In genomic region chr1:234222561-234223280, GRCh38 we compare ENCODE assay signal across 18 cellular contexts.
DNase-seq lines count a peak whose midpoint lies in the region; ATAC-seq, FAIRE-seq and TF ChIP-seq lines count a peak whose summit lies in the region.
"Had no signal": no experiment of that assay in that cellular context is flagged by ENCODE, and none has a peak within 500 bp of the region (broad histone marks: within the 10 kb centered on the region; RNA-seq: fewer than 3 reads in every experiment).

No MANE protein-coding gene starts in this region.

- no peaks in the 10 kb centered on the region for H3K79me2 ChIP-seq in PC-3 (ENCODE audit: low read length)

- CTCF ChIA-PET in PC-3 (lab: Charles Lee), result no interaction called here

- H3K27me3 ChIP-seq in PC-3 (ENCODE audit: low read length) (no peaks in the 10 kb centered on the region), endodermal cell (ENCODE audit: control insufficient read depth, insufficient read depth, low read length, poor library complexity, severe bottlenecking) (no peaks in the 10 kb centered on the region), BE2C (peaks cover 6% of the 10 kb centered on the region)

- no peak overlapping the region for H3K27ac ChIP-seq in PC-3 (ENCODE audit: low read length)
- H3K27ac ChIP-seq in endodermal cell (ENCODE audit: low read depth, low read length), result no peak overlapping the region
- H3K27ac ChIP-seq: BLaER1 treated with 17β-estradiol and CSF1 and Interleukin-3, amounts not matched to agents 10 nM and 100 nM; PC-9 had no signal

- no peaks in the 10 kb centered on the region for H4K20me1 ChIP-seq in PC-3 (ENCODE audit: low read length)
- H4K20me1 ChIP-seq: BLaER1 treated with 17β-estradiol and CSF1 and Interleukin-3, amounts not matched to agents 10 nM and 100 nM had no signal

- no peak for TF ChIP-seq POLR2A in H54 (IDR thresholded peaks at IDR 0.05; ENCODE audit: low read depth, low read length)

- no peak for FAIRE-seq in H54 (lab: Jason Lieb, UNC)
- FAIRE-seq: G401.6, GM12891 had no signal

- H3K4me1 ChIP-seq in PC-3 (ENCODE audit: insufficient read depth, low read length), result no peaks in the 10 kb centered on the region
- H3K4me1 ChIP-seq in endodermal cell (ENCODE audit: control insufficient read depth, insufficient read depth, low read length), result peaks cover 10% of the 10 kb centered on the region
- no peaks in the 10 kb centered on the region for H3K4me1 ChIP-seq in BE2C
- H3K4me1 ChIP-seq: BLaER1 treated with 17β-estradiol and CSF1 and Interleukin-3, amounts not matched to agents 10 nM and 100 nM had no signal

- ATAC-seq in PC-3, result peak; percentile 42; the same call in 1 of the 2 replicates
- ATAC-seq in HG02840 (IDR thresholded peaks at IDR 0.05; ENCODE audit: low FRiP score, unreplicated experiment), result no peak

- no peaks in the 10 kb centered on the region for H3F3A ChIP-seq in PC-3 (ENCODE audit: low read length, unreplicated experiment)

- no peak overlapping the region for H3K27ac Mint-ChIP-seq in endodermal cell

- no TSS peak for BruUV-seq in PC-3 (replicated peaks; lab: Mats Ljungman, UMichigan)

- H3K4me3 ChIP-seq in PC-3 (ENCODE audit: low read length) (no peak overlapping the region), endodermal cell (ENCODE audit: low read length) (peak overlapping the region; percentile 13), BE2C (ENCODE audit: low read depth, low read length) (no peak overlapping the region)
- H3K4me3 ChIP-seq: BLaER1 treated with 17β-estradiol and CSF1 and Interleukin-3, amounts not matched to agents 10 nM and 100 nM; PC-9 had no signal

- TF ChIP-seq CTCF in PC-3 (conservative IDR thresholded peaks at IDR 0.05; ENCODE audit: low read depth, low read length), result no peak
- TF ChIP-seq CTCF in endodermal cell (conservative IDR thresholded peaks at IDR 0.05), result no peak
- TF ChIP-seq CTCF in BE2C (IDR thresholded peaks at IDR 0.05; ENCODE audit: low read depth, low read length), result no peak

- no peak overlapping the region for H3K4me2 ChIP-seq in PC-3 (ENCODE audit: low read length)
- H3K4me2 ChIP-seq: BLaER1 treated with 17β-estradiol and CSF1 and Interleukin-3, amounts not matched to agents 10 nM and 100 nM; PC-9; SK-N-SH had no signal

- H3K9me3 ChIP-seq in PC-3 (ENCODE audit: low read length), result no peaks in the 10 kb centered on the region
- H3K9me3 ChIP-seq in endodermal cell (ENCODE audit: control insufficient read depth, low read length), result peaks cover 28% of the 10 kb centered on the region
- no peaks in the 10 kb centered on the region for H3K9me3 ChIP-seq in BE2C
- H3K9me3 ChIP-seq: SK-N-SH had no signal

- H3K36me3 ChIP-seq in PC-3 (ENCODE audit: low read depth, low read length) (no peaks in the 10 kb centered on the region), endodermal cell (ENCODE audit: control insufficient read depth, insufficient read depth, low read length) (no peaks in the 10 kb centered on the region), BE2C (no peaks in the 10 kb centered on the region)
- H3K36me3 ChIP-seq: BLaER1 treated with 17β-estradiol and CSF1 and Interleukin-3, amounts not matched to agents 10 nM and 100 nM had no signal

- H3K9me2 ChIP-seq in PC-3 (replicated peaks; ENCODE audit: low read length), result no peaks in the 10 kb centered on the region
- H3K9me2 ChIP-seq: SK-N-SH had no signal

- WGBS in endodermal cell (ENCODE audit: insufficient coverage in 1 of 2, insufficient read length in 1 of 2), 2 experiments, result 93 to 98% methylated on average over 4 to 6 of the region's 6 CpGs

- POLR2A ChIA-PET in PC-3 (lab: Charles Lee; ENCODE audit: unreplicated experiment), result no interaction called here

- H3K9ac ChIP-seq in PC-3 (ENCODE audit: low read length) (no peak overlapping the region), endodermal cell (ENCODE audit: extremely low read depth, low read length, poor library complexity, severe bottlenecking) (no peak overlapping the region)
- H3K9ac ChIP-seq: BLaER1 treated with 17β-estradiol and CSF1 and Interleukin-3, amounts not matched to agents 10 nM and 100 nM; SK-N-SH had no signal

- no peak overlapping the region for H2AFZ ChIP-seq in PC-3 (ENCODE audit: low read length)
- H2AFZ ChIP-seq: PC-9 had no signal

- no peak overlapping the region for H3K4me3 Mint-ChIP-seq in endodermal cell

- H3K9me3 Mint-ChIP-seq in endodermal cell, result no peaks in the 10 kb centered on the region

- peaks cover 16% of the 10 kb centered on the region for H3K36me3 Mint-ChIP-seq in endodermal cell (ENCODE audit: low read depth)

- DNase-seq in H54 (ENCODE audit: insufficient read length, low spot score), result peak; percentile 35
- DNase-seq in PC-3, result peak; percentile 65
- no peak for DNase-seq in endodermal cell
- no peak for DNase-seq in BE2C
- DNase-seq in NOMO-1 (lab: John Stamatoyannopoulos, UW; ENCODE audit: unreplicated experiment in 2 of 2), result no peak
- no peak for DNase-seq in NCI-H146 (lab: John Stamatoyannopoulos, UW)
- DNase-seq: COR-L47, NCI-H1417 treated with DMSO at 0.1 percent for 48 hours, NCI-H2029 treated with DMSO at 0.1 percent for 48 hours, NCI-H524 treated with DMSO at 0.1 percent for 48 hours, Right ventricle myocardium superior, SK-N-SH, T-helper 1 cell had no signal

- intact Hi-C loops in PC-3 (cut with micrococcal nuclease), result no loop called here

- no peaks in the 10 kb centered on the region for H3K27me3 Mint-ChIP-seq in endodermal cell (ENCODE audit: insufficient read depth)

- H3K4me1 Mint-ChIP-seq in endodermal cell, result peaks cover 31% of the 10 kb centered on the region

Comparison
In these comparisons a context has a peak if more than half of its experiments do, and no peak if none do; other contexts are left out.
1. DNase-seq: peak in H54 (single experiment) and PC-3 (single experiment); none in endodermal cell (single experiment), BE2C (single experiment), NOMO-1 (0 of 2) and NCI-H146 (single experiment).